ENCODE assay signal across 21 cellular contexts in the genomic region with DNA sequence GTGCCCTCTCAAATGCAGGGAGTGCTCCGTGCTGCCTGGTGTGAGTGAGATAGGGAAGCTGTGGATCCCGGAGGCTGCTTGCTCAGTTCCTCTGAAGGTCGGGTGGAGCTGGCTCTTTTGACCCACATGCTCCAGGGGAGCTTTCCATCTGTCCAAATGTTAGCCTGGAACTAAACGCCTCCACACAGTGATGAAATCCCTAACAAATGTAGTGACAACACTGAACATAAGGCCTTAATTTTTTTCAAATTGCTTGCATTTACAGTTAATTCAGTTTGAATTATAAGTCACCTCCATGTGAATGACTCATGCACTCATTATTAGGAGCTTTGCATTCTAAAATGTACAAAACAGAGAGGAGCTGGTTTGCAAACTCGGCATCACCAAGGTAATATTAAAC. TPM values are rescaled to one million over a fixed set of nuclear protein-coding genes. Genes with fewer than 3 reads are reported as not detected.
DNase-seq lines count a peak whose midpoint lies in the region; ATAC-seq and TF ChIP-seq lines count a peak whose summit lies in the region.
"Had no signal": no experiment of that assay in that cellular context is flagged by ENCODE, and none has a peak within 500 bp of the region (broad histone marks: within the 10 kb centered on the region; RNA-seq: fewer than 3 reads in every experiment).

No MANE protein-coding gene starts in this region.

- no peak overlapping the region for H3K4me3 ChIP-seq in fibroblast of the aortic adventitia (ENCODE audit: low read depth, low read length)
- H3K4me3 ChIP-seq: mucosa of descending colon, spleen, vagina had no signal

- DNase-seq in GM03348 (ENCODE audit: low spot score): peak; percentile 63
- peak; percentile 75 for DNase-seq in NCI-H69 (lab: John Stamatoyannopoulos, UW)
- peak; percentile 75 for DNase-seq in fibroblast of the aortic adventitia (ENCODE audit: low read depth)
- DNase-seq in sciatic nerve (ENCODE audit: low spot score): no peak
- no peak for DNase-seq in DMS114 treated with DMSO at 0.1 percent for 48 hours (lab: John Stamatoyannopoulos, UW; ENCODE audit: unreplicated experiment)
- no peak for DNase-seq in inferior parietal cortex (ENCODE audit: extremely low spot score)
- DNase-seq in activated CD4-positive, alpha-beta T cell treated with anti-CD3 and anti-CD28 coated beads for 1 hour: no peak
- DNase-seq: caudate nucleus; CD4-positive, alpha-beta T cell; Karpas-422; kidney; mucosa of descending colon; NCI-H1930; NK-92 treated with Interleukin-12 subunit alpha and Interleukin-12 subunit beta, amount 100 ng/mL, for 24 hours; occipital lobe; spleen; stimulated activated naive CD8-positive, alpha-beta T cell treated with anti-CD3 and anti-CD28 coated beads, Interleukin-15, Interleukin-2, amounts not matched to agents 100 U/mL and 50 U/mL, for 24 hours; T-helper 17 cell had no signal

- peak; percentile 69 for ATAC-seq in sciatic nerve
- ATAC-seq: activated naive CD4-positive, alpha-beta T cell treated with anti-CD3 and anti-CD28 coated beads, Interleukin-2, amount 50 U/mL, for 72 hours; mucosa of descending colon; stimulated activated naive CD8-positive, alpha-beta T cell treated with anti-CD3 and anti-CD28 coated beads, Interleukin-15, Interleukin-2, amounts not matched to agents 100 U/mL and 50 U/mL, for 24 hours; T-helper 17 cell had no signal

- TF ChIP-seq CTCF in fibroblast of the aortic adventitia (IDR thresholded peaks at IDR 0.05; ENCODE audit: insufficient read depth, low read length): no peak

- intact Hi-C loops in sciatic nerve (cut with DNase I): no loop called here

RNA-seq across cellular contexts. Expression of gene PRDM6, which starts 27.0 kb away (rescaled TPM):
- total RNA-seq in fibroblast of the aortic adventitia (ENCODE audit: low replicate concordance): 1.4 and 7.8 TPM in 2 replicates
- 2.1 TPM for total RNA-seq in sciatic nerve
- total RNA-seq: activated naive CD4-positive, alpha-beta T cell treated with anti-CD3 and anti-CD28 coated beads, Interleukin-2, amount 50 U/mL, for 72 hours; CD4-positive, alpha-beta T cell; G401; T-helper 17 cell had no signal

Comparison
In these comparisons a context has a peak if more than half of its experiments do, and no peak if none do; other contexts are left out.
1. DNase-seq: peak in GM03348 (single experiment), NCI-H69 (single experiment) and fibroblast of the aortic adventitia (single experiment); none in sciatic nerve (single experiment), DMS114 treated with DMSO at 0.1 percent for 48 hours (single experiment), inferior parietal cortex (single experiment) and activated CD4-positive, alpha-beta T cell treated with anti-CD3 and anti-CD28 coated beads for 1 hour (single experiment).